In the genomic region with DNA sequence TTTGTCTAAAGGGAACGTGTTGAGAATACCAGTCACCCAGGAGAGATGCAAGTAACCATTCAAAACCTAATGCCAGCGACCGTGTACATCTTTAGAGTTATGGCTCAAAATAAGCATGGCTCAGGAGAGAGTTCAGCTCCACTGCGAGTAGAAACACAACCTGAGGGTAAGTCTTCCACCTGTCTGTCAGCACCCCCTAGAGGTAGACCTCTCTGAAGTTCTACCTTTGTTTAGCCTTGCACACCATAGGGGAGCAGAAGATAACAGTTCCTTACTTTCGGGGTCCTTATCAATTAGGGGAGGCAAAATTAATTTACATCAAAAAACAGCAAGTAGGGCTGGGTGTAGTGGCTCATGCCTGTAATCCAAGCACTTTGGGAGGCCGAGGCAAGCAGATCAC, we compare ENCODE assay signal across 9 cellular contexts.
DNase-seq lines count a peak whose midpoint lies in the region; ATAC-seq and TF ChIP-seq lines count a peak whose summit lies in the region.
"Had no signal": no experiment of that assay in that cellular context is flagged by ENCODE, and none has a peak within 500 bp of the region (broad histone marks: within the 10 kb centered on the region; RNA-seq: fewer than 3 reads in every experiment).

No MANE protein-coding gene starts in this region.

- H3K27ac Mint-ChIP-seq in GM23338: no peak overlapping the region

- peaks cover 3% of the 10 kb centered on the region for H3K27me3 Mint-ChIP-seq in GM23338 (ENCODE audit: insufficient read depth, low read depth, poor library complexity)

- no peak overlapping the region for H2AFZ ChIP-seq in GM23338
- no peak overlapping the region for H2AFZ ChIP-seq in SU-DHL-6 (ENCODE audit: low read depth, low read length, severe bottlenecking)

- no peaks in the 10 kb centered on the region for H3K9me3 Mint-ChIP-seq in GM23338

- H3K4me3 Mint-ChIP-seq in GM23338: no peak overlapping the region

- ATAC-seq in GM23338 (peak; percentile 95), HG03460 (IDR thresholded peaks at IDR 0.05; ENCODE audit: unreplicated experiment) (no peak), GM18498 (IDR thresholded peaks at IDR 0.05; ENCODE audit: unreplicated experiment) (no peak)

- no peaks in the 10 kb centered on the region for H3K79me2 ChIP-seq in GM23338 (replicated peaks; ENCODE audit: insufficient read depth)
- no peaks in the 10 kb centered on the region for H3K79me2 ChIP-seq in SU-DHL-6 (ENCODE audit: insufficient read depth, low read length)

- no peaks in the 10 kb centered on the region for H3K4me1 ChIP-seq in GM23338 (ENCODE audit: insufficient read depth)

- DNase-seq in D341Med (ENCODE audit: low spot score) (peak; percentile 49), GM23338 (ENCODE audit: low spot score) (peak; percentile 76), kidney tubule cell (ENCODE audit: low spot score) (peak; percentile 39)
- no peak for DNase-seq in stimulated activated CD4-positive, alpha-beta T cell treated with anti-CD3 and anti-CD28 coated beads, Interleukin-2, amount 100 ng/mL, for 24 hours
- DNase-seq: NCI-H510A had no signal

- no peaks in the 10 kb centered on the region for H3F3A ChIP-seq in GM23338 (replicated peaks; ENCODE audit: low read depth)
- H3F3A ChIP-seq in SU-DHL-6 (ENCODE audit: insufficient read depth): no peaks in the 10 kb centered on the region

- H3K36me3 ChIP-seq in GM23338 (ENCODE audit: insufficient read depth): no peaks in the 10 kb centered on the region
- H3K36me3 ChIP-seq in SU-DHL-6 (ENCODE audit: low read length): no peaks in the 10 kb centered on the region

- no peaks in the 10 kb centered on the region for H3K9me2 ChIP-seq in GM23338 (ENCODE audit: insufficient read depth)
- H3K9me2 ChIP-seq in SU-DHL-6 (replicated peaks; ENCODE audit: insufficient read depth, low read length): no peaks in the 10 kb centered on the region

- no peaks in the 10 kb centered on the region; the same call in 1 of the 2 replicates for H4K20me1 ChIP-seq in GM23338 (replicated peaks; ENCODE audit: insufficient read depth)
- H4K20me1 ChIP-seq in SU-DHL-6 (ENCODE audit: low read depth, low read length): no peaks in the 10 kb centered on the region

- H3K27me3 ChIP-seq in GM23338 (ENCODE audit: insufficient read depth) (no peaks in the 10 kb centered on the region), SU-DHL-6 (ENCODE audit: low read length) (no peaks in the 10 kb centered on the region)

- no peaks in the 10 kb centered on the region for H3K9me3 ChIP-seq in SU-DHL-6 (ENCODE audit: insufficient read depth, low read length)

- H3K4me2 ChIP-seq in GM23338 (no peak overlapping the region), SU-DHL-6 (ENCODE audit: low read depth, low read length, poor library complexity, severe bottlenecking) (no peak overlapping the region)

- H3K9ac ChIP-seq in SU-DHL-6 (ENCODE audit: low read length): no peak overlapping the region

- H3K27ac ChIP-seq in GM23338 (ENCODE audit: low read depth) (no peak overlapping the region), SU-DHL-6 (ENCODE audit: low read depth, low read length) (no peak overlapping the region)

- H3K4me3 ChIP-seq in GM23338 (no peak overlapping the region), SU-DHL-6 (ENCODE audit: insufficient read depth, low read length, poor library complexity, severe bottlenecking) (no peak overlapping the region)
- H3K4me3 ChIP-seq: lung had no signal

- H3K36me3 Mint-ChIP-seq in GM23338 (ENCODE audit: low read depth): peaks cover 3% of the 10 kb centered on the region; the same call in 1 of the 3 replicates

- TF ChIP-seq CTCF in GM23338 (conservative IDR thresholded peaks at IDR 0.05; ENCODE audit: low read depth in 2 of 2) (peak; percentile 68 to 82), SU-DHL-6 (IDR thresholded peaks at IDR 0.05; ENCODE audit: insufficient read depth, low read length, poor library complexity, severe bottlenecking) (peak; percentile 31)

- H3K4me1 Mint-ChIP-seq in GM23338: no peaks in the 10 kb centered on the region

TF ChIP-seq in GM23338, 12 proteins besides CTCF, POLR2A, EP300 and RAD21 (continues in another document):
- TF ChIP-seq, protein P1, sequence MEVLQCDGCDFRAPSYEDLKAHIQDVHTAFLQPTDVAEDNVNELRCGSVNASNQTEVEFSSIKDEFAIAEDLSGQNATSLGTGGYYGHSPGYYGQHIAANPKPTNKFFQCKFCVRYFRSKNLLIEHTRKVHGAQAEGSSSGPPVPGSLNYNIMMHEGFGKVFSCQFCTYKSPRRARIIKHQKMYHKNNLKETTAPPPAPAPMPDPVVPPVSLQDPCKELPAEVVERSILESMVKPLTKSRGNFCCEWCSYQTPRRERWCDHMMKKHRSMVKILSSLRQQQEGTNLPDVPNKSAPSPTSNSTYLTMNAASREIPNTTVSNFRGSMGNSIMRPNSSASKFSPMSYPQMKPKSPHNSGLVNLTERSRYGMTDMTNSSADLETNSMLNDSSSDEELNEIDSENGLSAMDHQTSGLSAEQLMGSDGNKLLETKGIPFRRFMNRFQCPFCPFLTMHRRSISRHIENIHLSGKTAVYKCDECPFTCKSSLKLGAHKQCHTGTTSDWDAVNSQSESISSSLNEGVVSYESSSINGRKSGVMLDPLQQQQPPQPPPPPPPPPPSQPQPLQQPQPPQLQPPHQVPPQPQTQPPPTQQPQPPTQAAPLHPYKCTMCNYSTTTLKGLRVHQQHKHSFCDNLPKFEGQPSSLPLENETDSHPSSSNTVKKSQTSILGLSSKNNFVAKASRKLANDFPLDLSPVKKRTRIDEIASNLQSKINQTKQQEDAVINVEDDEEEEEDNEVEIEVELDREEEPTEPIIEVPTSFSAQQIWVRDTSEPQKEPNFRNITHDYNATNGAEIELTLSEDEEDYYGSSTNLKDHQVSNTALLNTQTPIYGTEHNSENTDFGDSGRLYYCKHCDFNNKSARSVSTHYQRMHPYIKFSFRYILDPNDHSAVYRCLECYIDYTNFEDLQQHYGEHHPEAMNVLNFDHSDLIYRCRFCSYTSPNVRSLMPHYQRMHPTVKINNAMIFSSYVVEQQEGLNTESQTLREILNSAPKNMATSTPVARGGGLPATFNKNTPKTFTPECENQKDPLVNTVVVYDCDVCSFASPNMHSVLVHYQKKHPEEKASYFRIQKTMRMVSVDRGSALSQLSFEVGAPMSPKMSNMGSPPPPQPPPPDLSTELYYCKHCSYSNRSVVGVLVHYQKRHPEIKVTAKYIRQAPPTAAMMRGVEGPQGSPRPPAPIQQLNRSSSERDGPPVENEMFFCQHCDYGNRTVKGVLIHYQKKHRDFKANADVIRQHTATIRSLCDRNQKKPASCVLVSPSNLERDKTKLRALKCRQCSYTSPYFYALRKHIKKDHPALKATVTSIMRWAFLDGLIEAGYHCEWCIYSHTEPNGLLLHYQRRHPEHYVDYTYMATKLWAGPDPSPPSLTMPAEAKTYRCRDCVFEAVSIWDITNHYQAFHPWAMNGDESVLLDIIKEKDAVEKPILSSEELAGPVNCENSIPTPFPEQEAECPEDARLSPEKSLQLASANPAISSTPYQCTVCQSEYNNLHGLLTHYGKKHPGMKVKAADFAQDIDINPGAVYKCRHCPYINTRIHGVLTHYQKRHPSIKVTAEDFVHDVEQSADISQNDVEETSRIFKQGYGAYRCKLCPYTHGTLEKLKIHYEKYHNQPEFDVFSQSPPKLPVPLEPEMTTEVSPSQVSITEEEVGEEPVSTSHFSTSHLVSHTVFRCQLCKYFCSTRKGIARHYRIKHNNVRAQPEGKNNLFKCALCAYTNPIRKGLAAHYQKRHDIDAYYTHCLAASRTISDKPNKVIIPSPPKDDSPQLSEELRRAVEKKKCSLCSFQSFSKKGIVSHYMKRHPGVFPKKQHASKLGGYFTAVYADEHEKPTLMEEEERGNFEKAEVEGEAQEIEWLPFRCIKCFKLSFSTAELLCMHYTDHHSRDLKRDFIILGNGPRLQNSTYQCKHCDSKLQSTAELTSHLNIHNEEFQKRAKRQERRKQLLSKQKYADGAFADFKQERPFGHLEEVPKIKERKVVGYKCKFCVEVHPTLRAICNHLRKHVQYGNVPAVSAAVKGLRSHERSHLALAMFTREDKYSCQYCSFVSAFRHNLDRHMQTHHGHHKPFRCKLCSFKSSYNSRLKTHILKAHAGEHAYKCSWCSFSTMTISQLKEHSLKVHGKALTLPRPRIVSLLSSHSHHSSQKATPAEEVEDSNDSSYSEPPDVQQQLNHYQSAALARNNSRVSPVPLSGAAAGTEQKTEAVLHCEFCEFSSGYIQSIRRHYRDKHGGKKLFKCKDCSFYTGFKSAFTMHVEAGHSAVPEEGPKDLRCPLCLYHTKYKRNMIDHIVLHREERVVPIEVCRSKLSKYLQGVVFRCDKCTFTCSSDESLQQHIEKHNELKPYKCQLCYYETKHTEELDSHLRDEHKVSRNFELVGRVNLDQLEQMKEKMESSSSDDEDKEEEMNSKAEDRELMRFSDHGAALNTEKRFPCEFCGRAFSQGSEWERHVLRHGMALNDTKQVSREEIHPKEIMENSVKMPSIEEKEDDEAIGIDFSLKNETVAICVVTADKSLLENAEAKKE (CRISPR knock-in tag; IDR thresholded peaks at IDR 0.05): no peak
- TF ChIP-seq JUNB (IDR thresholded peaks at IDR 0.05; ENCODE audit: unreplicated experiment) (no peak), STAT1 (IDR thresholded peaks at IDR 0.05; ENCODE audit: unreplicated experiment) (no peak), NANOG (IDR thresholded peaks at IDR 0.05; ENCODE audit: borderline replicate concordance) (no peak), ZNF114 (CRISPR knock-in tag; IDR thresholded peaks at IDR 0.05) (no peak), EZH2 (IDR thresholded peaks at IDR 0.05; ENCODE audit: low read depth, unreplicated experiment) (no peak), POLR2AphosphoS5 (IDR thresholded peaks at IDR 0.05; ENCODE audit: low read depth) (no peak), CREB1 (CRISPR knock-in tag; IDR thresholded peaks at IDR 0.05; ENCODE audit: low read depth) (no peak), EZH2phosphoT487 (IDR thresholded peaks at IDR 0.05; ENCODE audit: unreplicated experiment) (no peak), ZNF331 (CRISPR knock-in tag; IDR thresholded peaks at IDR 0.05; ENCODE audit: low read depth) (no peak)
- TF ChIP-seq, protein P2, sequence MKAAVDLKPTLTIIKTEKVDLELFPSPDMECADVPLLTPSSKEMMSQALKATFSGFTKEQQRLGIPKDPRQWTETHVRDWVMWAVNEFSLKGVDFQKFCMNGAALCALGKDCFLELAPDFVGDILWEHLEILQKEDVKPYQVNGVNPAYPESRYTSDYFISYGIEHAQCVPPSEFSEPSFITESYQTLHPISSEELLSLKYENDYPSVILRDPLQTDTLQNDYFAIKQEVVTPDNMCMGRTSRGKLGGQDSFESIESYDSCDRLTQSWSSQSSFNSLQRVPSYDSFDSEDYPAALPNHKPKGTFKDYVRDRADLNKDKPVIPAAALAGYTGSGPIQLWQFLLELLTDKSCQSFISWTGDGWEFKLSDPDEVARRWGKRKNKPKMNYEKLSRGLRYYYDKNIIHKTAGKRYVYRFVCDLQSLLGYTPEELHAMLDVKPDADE (IDR thresholded peaks at IDR 0.05): no peak

Comparison
In these comparisons a context has a peak if more than half of its experiments do, and no peak if none do; other contexts are left out.
1. DNase-seq: peak in D341Med (single experiment), GM23338 (single experiment) and kidney tubule cell (single experiment); none in stimulated activated CD4-positive, alpha-beta T cell treated with anti-CD3 and anti-CD28 coated beads, Interleukin-2, amount 100 ng/mL, for 24 hours (0 of 2).